In the genomic region with DNA sequence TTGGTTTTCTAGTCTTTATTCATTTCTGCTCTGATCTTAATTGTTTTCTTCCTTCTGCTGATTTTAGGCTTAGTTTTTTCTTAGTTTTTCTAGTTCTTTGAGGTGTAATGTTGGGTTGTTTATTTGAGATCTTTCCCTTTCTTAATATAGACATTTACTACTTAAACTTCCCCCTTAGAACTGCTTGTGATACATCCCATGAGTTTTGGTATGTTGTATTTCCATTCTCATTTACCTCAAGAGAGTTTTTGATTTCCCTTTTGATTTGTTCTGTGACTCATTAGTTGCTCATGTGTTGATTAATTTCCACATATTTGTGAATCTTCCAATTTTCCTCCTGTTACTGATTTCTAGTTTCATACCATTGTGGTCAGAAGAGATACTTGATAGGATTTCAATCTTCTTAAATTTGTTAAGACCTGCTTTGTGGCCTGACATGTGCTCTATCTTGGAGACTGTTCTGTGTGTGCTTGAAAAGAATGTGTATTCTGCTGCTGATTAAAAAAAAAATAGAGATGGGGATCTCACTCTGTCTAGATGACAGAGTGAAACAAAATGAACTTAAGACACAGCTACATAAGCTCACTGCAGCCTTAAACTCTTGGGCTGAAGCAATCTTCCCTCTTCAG, we compare ENCODE assay signal across 19 cellular contexts. TPM values are rescaled to one million over a fixed set of nuclear protein-coding genes. Genes with fewer than 3 reads are reported as not detected.
DNase-seq lines count a peak whose midpoint lies in the region; ATAC-seq and TF ChIP-seq lines count a peak whose summit lies in the region.
"Had no signal": no experiment of that assay in that cellular context is flagged by ENCODE, and none has a peak within 500 bp of the region (broad histone marks: within the 10 kb centered on the region; RNA-seq: fewer than 3 reads in every experiment).

No MANE protein-coding gene starts in this region.

- CTCF ChIA-PET in activated CD8-positive, alpha-beta T cell treated with anti-CD3 and anti-CD28 coated beads, Interleukin-2, amount 10 ng/mL, durations not matched to agents 7 days and 5 days (lab: Charles Lee), result interaction anchor here (1.1 to 4.8 kb wide), 4 partner anchors 10 to 90 kb away, joined by 3 to 30 read pairs (median 6); no protein-coding TSS in a partner anchor
- CTCF ChIA-PET in WTC11 (lab: Charles Lee), result interaction anchor here (1.6 to 3.6 kb wide), 2 partner anchors 10 to 71 kb away, joined by 3 to 19 read pairs; no protein-coding TSS in a partner anchor

- no peak overlapping the region for H3K4me3 Mint-ChIP-seq in activated T-cell treated with anti-CD3 and anti-CD28 coated beads, Interleukin-2, amount 50 U/mL, for 24 hours
- no peak overlapping the region for H3K4me3 Mint-ChIP-seq in activated CD8-positive, alpha-beta T cell treated with anti-CD3 and anti-CD28 coated beads, Interleukin-2, amount 10 ng/mL, durations not matched to agents 7 days and 5 days
- no peak overlapping the region for H3K4me3 Mint-ChIP-seq in WTC11
- H3K4me3 Mint-ChIP-seq in GM23338, result no peak overlapping the region
- H3K4me3 Mint-ChIP-seq: CD8-positive, alpha-beta memory T cell had no signal

- no peak overlapping the region for H2AFZ ChIP-seq in GM23338

- H3K9me2 ChIP-seq in GM23338 (ENCODE audit: insufficient read depth), result no peaks in the 10 kb centered on the region

- no peak for ATAC-seq in activated CD8-positive, alpha-beta T cell treated with anti-CD3 and anti-CD28 coated beads, Interleukin-2, amount 10 ng/mL, durations not matched to agents 7 days and 5 days
- ATAC-seq in WTC11 (no peak), GM23338 (no peak), GM18520 (IDR thresholded peaks at IDR 0.05; ENCODE audit: unreplicated experiment) (no peak)
- ATAC-seq: A549, GM12878, K562 had no signal

- H3K36me3 ChIP-seq in GM23338 (ENCODE audit: insufficient read depth), result no peaks in the 10 kb centered on the region
- H3K36me3 ChIP-seq: BLaER1 treated with 17β-estradiol and CSF1 and Interleukin-3, amounts not matched to agents 10 nM and 100 nM had no signal

- H3K27ac ChIP-seq in GM23338 (ENCODE audit: low read depth), result no peak overlapping the region
- H3K27ac ChIP-seq: A549; BLaER1 treated with 17β-estradiol and CSF1 and Interleukin-3, amounts not matched to agents 10 nM and 100 nM had no signal

- no peak overlapping the region for H3K4me3 ChIP-seq in GM23338
- H3K4me3 ChIP-seq: A549; BLaER1 treated with 17β-estradiol and CSF1 and Interleukin-3, amounts not matched to agents 10 nM and 100 nM; GM12878; K562 had no signal

- TF ChIP-seq CTCF in WTC11 (IDR thresholded peaks at IDR 0.05) (no peak), GM23338 (conservative IDR thresholded peaks at IDR 0.05; ENCODE audit: low read depth in 2 of 2) (no peak)

- no peaks in the 10 kb centered on the region for H4K20me1 ChIP-seq in GM23338 (replicated peaks; ENCODE audit: insufficient read depth)
- H4K20me1 ChIP-seq: BLaER1 treated with 17β-estradiol and CSF1 and Interleukin-3, amounts not matched to agents 10 nM and 100 nM had no signal

- H3K36me3 Mint-ChIP-seq in activated T-cell treated with anti-CD3 and anti-CD28 coated beads, Interleukin-2, amount 50 U/mL, for 24 hours (ENCODE audit: low read depth), result no peaks in the 10 kb centered on the region
- H3K36me3 Mint-ChIP-seq in activated CD8-positive, alpha-beta T cell treated with anti-CD3 and anti-CD28 coated beads, Interleukin-2, amount 10 ng/mL, durations not matched to agents 7 days and 5 days (ENCODE audit: low read depth), result peaks cover 2% of the 10 kb centered on the region
- no peaks in the 10 kb centered on the region for H3K36me3 Mint-ChIP-seq in WTC11
- H3K36me3 Mint-ChIP-seq in GM23338 (ENCODE audit: low read depth), result no peaks in the 10 kb centered on the region
- H3K36me3 Mint-ChIP-seq: CD8-positive, alpha-beta memory T cell had no signal

- POLR2A ChIA-PET in activated CD8-positive, alpha-beta T cell treated with anti-CD3 and anti-CD28 coated beads, Interleukin-2, amount 10 ng/mL, durations not matched to agents 7 days and 5 days (lab: Charles Lee), result interaction anchor here (0.6 kb wide), 1 partner anchor 1071 kb away, joined by 3 read pairs; no protein-coding TSS in a partner anchor
- POLR2A ChIA-PET in WTC11 (lab: Charles Lee), result no interaction called here

- H3K79me2 ChIP-seq in GM23338 (replicated peaks; ENCODE audit: insufficient read depth), result no peaks in the 10 kb centered on the region

- peaks cover 35% of the 10 kb centered on the region for H3K4me1 Mint-ChIP-seq in activated T-cell treated with anti-CD3 and anti-CD28 coated beads, Interleukin-2, amount 50 U/mL, for 24 hours (ENCODE audit: low read depth)
- H3K4me1 Mint-ChIP-seq in activated CD8-positive, alpha-beta T cell treated with anti-CD3 and anti-CD28 coated beads, Interleukin-2, amount 10 ng/mL, durations not matched to agents 7 days and 5 days (ENCODE audit: low read depth), result peaks cover 30% of the 10 kb centered on the region
- peaks cover 2% of the 10 kb centered on the region for H3K4me1 Mint-ChIP-seq in WTC11
- H3K4me1 Mint-ChIP-seq in GM23338, result peaks cover 2% of the 10 kb centered on the region

- H3K27ac Mint-ChIP-seq in activated T-cell treated with anti-CD3 and anti-CD28 coated beads, Interleukin-2, amount 50 U/mL, for 24 hours, result peak overlapping the region; percentile 76
- peak overlapping the region; percentile 7 for H3K27ac Mint-ChIP-seq in activated CD8-positive, alpha-beta T cell treated with anti-CD3 and anti-CD28 coated beads, Interleukin-2, amount 10 ng/mL, durations not matched to agents 7 days and 5 days
- no peak overlapping the region for H3K27ac Mint-ChIP-seq in WTC11
- no peak overlapping the region for H3K27ac Mint-ChIP-seq in GM23338
- H3K27ac Mint-ChIP-seq: CD8-positive, alpha-beta memory T cell had no signal

- H3K4me1 ChIP-seq in GM23338 (ENCODE audit: insufficient read depth), result no peaks in the 10 kb centered on the region
- H3K4me1 ChIP-seq: A549 had no signal

- H3K27me3 ChIP-seq in GM23338 (ENCODE audit: insufficient read depth), result no peaks in the 10 kb centered on the region
- H3K27me3 ChIP-seq: BLaER1 treated with 17β-estradiol and CSF1 and Interleukin-3, amounts not matched to agents 10 nM and 100 nM had no signal

- H3K4me2 ChIP-seq in GM23338, result no peak overlapping the region
- H3K4me2 ChIP-seq: A549; BLaER1 treated with 17β-estradiol and CSF1 and Interleukin-3, amounts not matched to agents 10 nM and 100 nM had no signal

- H3F3A ChIP-seq in GM23338 (replicated peaks; ENCODE audit: low read depth), result no peaks in the 10 kb centered on the region

- H3K27me3 Mint-ChIP-seq in activated T-cell treated with anti-CD3 and anti-CD28 coated beads, Interleukin-2, amount 50 U/mL, for 24 hours, result no peaks in the 10 kb centered on the region
- no peaks in the 10 kb centered on the region for H3K27me3 Mint-ChIP-seq in activated CD8-positive, alpha-beta T cell treated with anti-CD3 and anti-CD28 coated beads, Interleukin-2, amount 10 ng/mL, durations not matched to agents 7 days and 5 days (ENCODE audit: low read depth)
- H3K27me3 Mint-ChIP-seq in WTC11 (ENCODE audit: low read depth) (no peaks in the 10 kb centered on the region; the same call in none of the 2 replicates), GM23338 (ENCODE audit: insufficient read depth, low read depth, poor library complexity) (peaks cover 5% of the 10 kb centered on the region)

- no peaks in the 10 kb centered on the region for H3K9me3 Mint-ChIP-seq in activated T-cell treated with anti-CD3 and anti-CD28 coated beads, Interleukin-2, amount 50 U/mL, for 24 hours
- H3K9me3 Mint-ChIP-seq in activated CD8-positive, alpha-beta T cell treated with anti-CD3 and anti-CD28 coated beads, Interleukin-2, amount 10 ng/mL, durations not matched to agents 7 days and 5 days (ENCODE audit: insufficient read depth), result no peaks in the 10 kb centered on the region
- H3K9me3 Mint-ChIP-seq in WTC11 (peaks cover 9% of the 10 kb centered on the region), GM23338 (peaks cover 4% of the 10 kb centered on the region; the same call in 2 of the 3 replicates)

- no peak for DNase-seq in activated T-cell treated with anti-CD3 and anti-CD28 coated beads, Interleukin-2, amount 50 U/mL, for 24 hours
- no peak for DNase-seq in activated T-cell treated with anti-CD3 and anti-CD28 coated beads, Interleukin-2, amount 50 U/mL, for 48 hours
- DNase-seq in activated CD8-positive, alpha-beta T cell treated with anti-CD3 and anti-CD28 coated beads, Interleukin-2, amount 10 ng/mL, durations not matched to agents 7 days and 5 days, result no peak
- DNase-seq in astrocyte of the hippocampus (ENCODE audit: low read depth, low spot score) (peak; percentile 20), kidney tubule cell (ENCODE audit: low spot score) (peak; percentile 30), WTC11 (ENCODE audit: low spot score) (no peak), GM23338 (ENCODE audit: low spot score) (no peak)
- DNase-seq: CD8-positive, alpha-beta memory T cell; DND-41; GDM1; GOT3; NCI-H1417; NCI-H187 treated with DMSO at 0.1 percent for 48 hours; NCI-H69 had no signal

TF ChIP-seq in WTC11, 78 proteins besides CTCF, POLR2A, EP300 and RAD21 (continues in another document):
- TF ChIP-seq ZBTB21 (CRISPR knock-in tag; IDR thresholded peaks at IDR 0.05; ENCODE audit: borderline replicate concordance) (no peak), ZNF416 (CRISPR knock-in tag; IDR thresholded peaks at IDR 0.05) (no peak)

RNA-seq across cellular contexts. Expression of a gene that starts 22.3 kb away (rescaled TPM):
- 1 to 10 TPM; 1.1 to 1.7 TPM for total RNA-seq in activated CD8-positive, alpha-beta T cell treated with anti-CD3 and anti-CD28 coated beads, Interleukin-2, amount 10 ng/mL, durations not matched to agents 7 days and 5 days
- total RNA-seq in WTC11 (2021), result 2.8 to 4.1 TPM (median 3.7 TPM) in 3 replicates
- total RNA-seq in GM23338 (2014; rRNA removed; shearing (Covaris generic)), result 5.1 and 5.2 TPM in 2 replicates
- polyA plus RNA-seq in GM23338 (2016; fragmentation: Nextera tagmentation; extraction: Ambion mirVana), result 2.1 and 3.1 TPM in 2 replicates
- total RNA-seq: K562 had no signal
- polyA plus RNA-seq: K562 had no signal

RNA-seq across cellular contexts. Expression of a gene that starts 49.9 kb away (rescaled TPM):
- not detected for total RNA-seq in activated CD8-positive, alpha-beta T cell treated with anti-CD3 and anti-CD28 coated beads, Interleukin-2, amount 10 ng/mL, durations not matched to agents 7 days and 5 days
- total RNA-seq in WTC11 (2021), result not detected in 3 replicates
- total RNA-seq in GM23338 (2014; rRNA removed; shearing (Covaris generic)), result not detected in 2 replicates
- polyA plus RNA-seq in GM23338 (2016; fragmentation: Nextera tagmentation; extraction: Ambion mirVana), result not detected in 2 replicates
- total RNA-seq: CD8-positive, alpha-beta memory T cell; GM12878; K562 had no signal
- polyA plus RNA-seq: A549; CD8-positive, alpha-beta memory T cell; GM12878; K562 had no signal

RNA-seq across cellular contexts. Expression of a gene that starts 58.1 kb away (rescaled TPM):
- 10 to 100 TPM; 62.6 to 65.0 TPM for total RNA-seq in activated CD8-positive, alpha-beta T cell treated with anti-CD3 and anti-CD28 coated beads, Interleukin-2, amount 10 ng/mL, durations not matched to agents 7 days and 5 days
- total RNA-seq in WTC11 (2021), result 11.8 to 17.5 TPM (median 17.5 TPM) in 3 replicates
- 10.5 and 13.3 TPM in 2 replicates for total RNA-seq in GM23338 (2014; rRNA removed; shearing (Covaris generic))
- 9.7 and 10.0 TPM in 2 replicates for polyA plus RNA-seq in GM23338 (2016; fragmentation: Nextera tagmentation; extraction: Ambion mirVana)

Comparison
In these comparisons a context has a peak if more than half of its experiments do, and no peak if none do; other contexts are left out.
1. DNase-seq: peak in astrocyte of the hippocampus (single experiment) and kidney tubule cell (single experiment); none in activated T-cell treated with anti-CD3 and anti-CD28 coated beads, Interleukin-2, amount 50 U/mL, for 24 hours (single experiment), activated T-cell treated with anti-CD3 and anti-CD28 coated beads, Interleukin-2, amount 50 U/mL, for 48 hours (0 of 2), activated CD8-positive, alpha-beta T cell treated with anti-CD3 and anti-CD28 coated beads, Interleukin-2, amount 10 ng/mL, durations not matched to agents 7 days and 5 days (single experiment), WTC11 (single experiment) and GM23338 (single experiment).
2. H3K27ac Mint-ChIP-seq: peak in activated T-cell treated with anti-CD3 and anti-CD28 coated beads, Interleukin-2, amount 50 U/mL, for 24 hours (single experiment) and activated CD8-positive, alpha-beta T cell treated with anti-CD3 and anti-CD28 coated beads, Interleukin-2, amount 10 ng/mL, durations not matched to agents 7 days and 5 days (single experiment); none in WTC11 (single experiment) and GM23338 (single experiment).